In genomic region chr1:192243721-192244120, GRCh38 we compare ENCODE assay signal across 26 cellular contexts.
A peak's percentile ranks its signal among the peaks of the same experiment; 100 is the strongest.
DNase-seq lines count a peak whose midpoint lies in the region; ATAC-seq, FAIRE-seq and TF ChIP-seq lines count a peak whose summit lies in the region.
"Had no signal": no experiment of that assay in that cellular context is flagged by ENCODE, and none has a peak within 500 bp of the region (broad histone marks: within the 10 kb centered on the region; RNA-seq: fewer than 3 reads in every experiment).

No MANE protein-coding gene starts in this region.

- H3K4me1 ChIP-seq in foreskin keratinocyte = no peaks in the 10 kb centered on the region
- H3K4me1 ChIP-seq: HAP-1 had no signal

- peaks cover 5% of the 10 kb centered on the region for H3K9me3 Mint-ChIP-seq in activated T-helper 2 cell treated with anti-CD3 and anti-CD28 coated beads, Interferon-gamma antibody, Interleukin-2, Interleukin-4, amounts not matched to agents 10 μg/mL and 5 μg/mL and 100 μg/mL, durations not matched to agents 14 hours and 24 hours and 36 hours

- peak; percentile 74 for FAIRE-seq in D721Med (lab: Jason Lieb, UNC)
- FAIRE-seq: GM12891 had no signal

- TF ChIP-seq CTCF in D721Med (IDR thresholded peaks at IDR 0.05; ENCODE audit: insufficient read depth, missing control alignments) (no peak), foreskin keratinocyte (conservative IDR thresholded peaks at IDR 0.05) (no peak)

- H3K27ac ChIP-seq in foreskin keratinocyte = no peak overlapping the region
- H3K27ac ChIP-seq: KMS-11, RWPE1 had no signal

- no peaks in the 10 kb centered on the region for H3K36me3 Mint-ChIP-seq in activated T-helper 2 cell treated with anti-CD3 and anti-CD28 coated beads, Interferon-gamma antibody, Interleukin-2, Interleukin-4, amounts not matched to agents 10 μg/mL and 5 μg/mL and 100 μg/mL, durations not matched to agents 14 hours and 24 hours and 36 hours (ENCODE audit: low read depth)

- intact Hi-C loops in activated T-helper 2 cell treated with anti-CD3 and anti-CD28 coated beads, Interferon-gamma antibody, Interleukin-2, Interleukin-4, amounts not matched to agents 10 μg/mL and 5 μg/mL and 100 μg/mL, durations not matched to agents 14 hours and 24 hours and 36 hours (cut with micrococcal nuclease) = no loop called here

- peak; percentile 82 for ATAC-seq in foreskin keratinocyte

- H3K27ac Mint-ChIP-seq in activated T-helper 2 cell treated with anti-CD3 and anti-CD28 coated beads, Interferon-gamma antibody, Interleukin-2, Interleukin-4, amounts not matched to agents 10 μg/mL and 5 μg/mL and 100 μg/mL, durations not matched to agents 14 hours and 24 hours and 36 hours = no peak overlapping the region
- H3K27ac Mint-ChIP-seq: HFFc6 had no signal

- no peaks in the 10 kb centered on the region for H3K27me3 Mint-ChIP-seq in activated T-helper 2 cell treated with anti-CD3 and anti-CD28 coated beads, Interferon-gamma antibody, Interleukin-2, Interleukin-4, amounts not matched to agents 10 μg/mL and 5 μg/mL and 100 μg/mL, durations not matched to agents 14 hours and 24 hours and 36 hours (ENCODE audit: low read depth)

- no peak overlapping the region for H3K4me3 Mint-ChIP-seq in activated T-helper 2 cell treated with anti-CD3 and anti-CD28 coated beads, Interferon-gamma antibody, Interleukin-2, Interleukin-4, amounts not matched to agents 10 μg/mL and 5 μg/mL and 100 μg/mL, durations not matched to agents 14 hours and 24 hours and 36 hours (ENCODE audit: low read depth)
- H3K4me3 Mint-ChIP-seq: HFFc6 had no signal

- no peaks in the 10 kb centered on the region for H3K27me3 ChIP-seq in foreskin keratinocyte

- DNase-seq in D721Med (ENCODE audit: insufficient read length, low spot score) (no peak), LHCN-M2 (ENCODE audit: low read depth) (peak; percentile 29), amniotic epithelial cell (ENCODE audit: low read depth) (peak; percentile 40), foreskin keratinocyte (peak; percentile 37 to 69), GM03348 (ENCODE audit: low spot score) (no peak), NCI-H2029 treated with DMSO at 0.1 percent for 48 hours (lab: John Stamatoyannopoulos, UW) (no peak)
- no peak for DNase-seq in activated T-helper 2 cell treated with anti-CD3 and anti-CD28 coated beads, Interferon-gamma antibody, Interleukin-2, Interleukin-4, amounts not matched to agents 10 μg/mL and 5 μg/mL and 100 μg/mL, durations not matched to agents 14 hours and 24 hours and 36 hours (ENCODE audit: low spot score)
- no peak for DNase-seq in stimulated activated CD4-positive, alpha-beta T cell treated with anti-CD3 and anti-CD28 coated beads, Interleukin-4, amount 100 ng/mL, for 1 hour
- DNase-seq: Calu3, DMS153, GDM1, GOT3, HFFc6, NCI-H1105, NCI-H1436 treated with DMSO at 0.1 percent for 48 hours, NCI-H187 treated with DMSO at 0.1 percent for 48 hours, NCI-H2107, NCI-H446 treated with DMSO at 0.1 percent for 48 hours, NCI-H526, SIG-M5, SK-N-SH, SW 1271 had no signal

- H3K4me1 Mint-ChIP-seq in activated T-helper 2 cell treated with anti-CD3 and anti-CD28 coated beads, Interferon-gamma antibody, Interleukin-2, Interleukin-4, amounts not matched to agents 10 μg/mL and 5 μg/mL and 100 μg/mL, durations not matched to agents 14 hours and 24 hours and 36 hours (ENCODE audit: low read depth) = no peaks in the 10 kb centered on the region

Comparison
In these comparisons a context has a peak if more than half of its experiments do, and no peak if none do; other contexts are left out.
1. DNase-seq: peak in LHCN-M2 (single experiment), amniotic epithelial cell (single experiment) and foreskin keratinocyte (2 of 2); none in D721Med (single experiment), activated T-helper 2 cell treated with anti-CD3 and anti-CD28 coated beads, Interferon-gamma antibody, Interleukin-2, Interleukin-4, amounts not matched to agents 10 μg/mL and 5 μg/mL and 100 μg/mL, durations not matched to agents 14 hours and 24 hours and 36 hours (single experiment), stimulated activated CD4-positive, alpha-beta T cell treated with anti-CD3 and anti-CD28 coated beads, Interleukin-4, amount 100 ng/mL, for 1 hour (single experiment), GM03348 (single experiment) and NCI-H2029 treated with DMSO at 0.1 percent for 48 hours (single experiment).